Comparison of ENCODE assay signal across 23 cellular contexts in the genomic region with DNA sequence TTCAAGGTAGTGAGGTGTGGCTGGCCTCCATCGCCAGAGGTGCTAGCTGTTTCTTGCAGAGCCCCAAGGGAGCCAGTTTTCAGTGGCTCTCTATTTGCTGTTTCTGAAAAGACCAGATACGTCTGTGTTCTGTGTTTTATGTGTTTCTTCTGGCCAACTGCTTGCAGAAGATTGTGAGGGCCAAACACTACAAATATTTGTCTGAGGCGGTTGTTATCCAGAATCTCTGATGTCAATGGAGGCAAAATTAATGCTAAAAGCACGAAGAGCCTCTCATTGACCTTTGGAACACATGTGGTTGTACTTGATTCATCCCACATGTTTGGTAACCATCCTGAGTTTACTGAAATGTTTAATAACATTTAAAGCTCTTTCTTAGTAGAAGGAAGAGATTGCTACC.
A peak's percentile ranks its signal among the peaks of the same experiment; 100 is the strongest.
DNase-seq lines count a peak whose midpoint lies in the region; ATAC-seq, FAIRE-seq and TF ChIP-seq lines count a peak whose summit lies in the region.
"Had no signal": no experiment of that assay in that cellular context is flagged by ENCODE, and none has a peak within 500 bp of the region (broad histone marks: within the 10 kb centered on the region; RNA-seq: fewer than 3 reads in every experiment).

No MANE protein-coding gene starts in this region.

- POLR2A ChIA-PET in T-cell (lab: Charles Lee): no interaction called here

- peak; percentile 42 for ATAC-seq in Right ventricle myocardium inferior
- no peak for ATAC-seq in T-cell (replicated peaks in 1 of 4)
- ATAC-seq: activated CD4-positive, CD25-positive, alpha-beta regulatory T cell treated with anti-CD3 and anti-CD28 coated beads, Interleukin-2, amount 50 U/mL, for 24 hours; activated CD8-positive, alpha-beta memory T cell treated with anti-CD3 and anti-CD28 coated beads, Interleukin-2, amount 10 ng/mL, durations not matched to agents 7 days and 5 days; natural killer cell treated with Interleukin-12 subunit alpha and Interleukin-12 subunit beta and Interleukin-15 and Interleukin-18, amount 100 ng/mL, for 72 hours; stimulated activated memory B cell treated with anti-CD40 and anti-IgM and Interleukin-4, amounts not matched to agents 10 μg/mL and 1 μg/mL and 100 μg/mL, for 72 hours had no signal

- intact Hi-C loops in Right ventricle myocardium inferior (cut with DNase I): no loop called here
- intact Hi-C loops in cardiac septum (cut with DNase I): no loop called here

- H3K27me3 ChIP-seq in right atrium auricular region: no peaks in the 10 kb centered on the region
- H3K27me3 ChIP-seq: ascending aorta, SJCRH30 had no signal

- H3K4me3 ChIP-seq in right atrium auricular region: no peak overlapping the region
- H3K4me3 ChIP-seq: ascending aorta, coronary artery, prostate gland, SJCRH30 had no signal

- CTCF ChIA-PET in T-cell (lab: Charles Lee): no interaction called here

- no peaks in the 10 kb centered on the region for H3K4me1 ChIP-seq in right atrium auricular region
- H3K4me1 ChIP-seq: ascending aorta, prostate gland, SJCRH30 had no signal

- peak; percentile 80 for FAIRE-seq in endometrium (lab: Jason Lieb, UNC)
- FAIRE-seq: keratinocyte had no signal

- TF ChIP-seq CTCF in right atrium auricular region (IDR thresholded peaks at IDR 0.05): no peak

- no peaks in the 10 kb centered on the region for H3K36me3 Mint-ChIP-seq in T-cell
- H3K36me3 Mint-ChIP-seq: activated CD8-positive, alpha-beta memory T cell treated with anti-CD3 and anti-CD28 coated beads, Interleukin-2, amount 10 ng/mL, durations not matched to agents 7 days and 5 days; CD4-positive, alpha-beta memory T cell; IgD-negative memory B cell; natural killer cell treated with Interleukin-12 subunit alpha and Interleukin-12 subunit beta and Interleukin-15 and Interleukin-18, amount 100 ng/mL, for 72 hours; stimulated activated memory B cell treated with anti-CD40 and anti-IgM and Interleukin-4, amounts not matched to agents 10 μg/mL and 1 μg/mL and 100 μg/mL, for 72 hours; type B pancreatic cell had no signal

- no peak for DNase-seq in Right ventricle myocardium inferior (ENCODE audit: missing footprints)
- no peak for DNase-seq in cardiac septum (ENCODE audit: low spot score)
- DNase-seq in right atrium auricular region (ENCODE audit: low spot score): no peak
- DNase-seq in T-cell: no peak
- DNase-seq in NCI-H1105 treated with DMSO at 0.1 percent for 48 hours (lab: John Stamatoyannopoulos, UW): no peak
- DNase-seq in activated CD4-positive, alpha-beta T cell treated with anti-CD3 and anti-CD28 coated beads, Interleukin-2, amount 50 U/mL, for 48 hours: no peak
- DNase-seq in activated CD4-positive, alpha-beta T cell treated with anti-CD3 and anti-CD28 coated beads for 4 hours: no peak
- DNase-seq: activated CD8-positive, alpha-beta memory T cell treated with anti-CD3 and anti-CD28 coated beads, Interleukin-2, amount 10 ng/mL, durations not matched to agents 7 days and 5 days; activated gamma-delta T cell; CD4-positive, alpha-beta memory T cell; NCI-H1694 treated with DMSO at 0.1 percent for 48 hours; SJCRH30; T1000 had no signal

- H3K4me3 Mint-ChIP-seq in T-cell: no peak overlapping the region
- H3K4me3 Mint-ChIP-seq: activated CD8-positive, alpha-beta memory T cell treated with anti-CD3 and anti-CD28 coated beads, Interleukin-2, amount 10 ng/mL, durations not matched to agents 7 days and 5 days; CD4-positive, alpha-beta memory T cell; IgD-negative memory B cell; natural killer cell treated with Interleukin-12 subunit alpha and Interleukin-12 subunit beta and Interleukin-15 and Interleukin-18, amount 100 ng/mL, for 72 hours; stimulated activated memory B cell treated with anti-CD40 and anti-IgM and Interleukin-4, amounts not matched to agents 10 μg/mL and 1 μg/mL and 100 μg/mL, for 72 hours; type B pancreatic cell had no signal

- H3K27ac ChIP-seq in right atrium auricular region: peak overlapping the region; percentile 4 to 55
- H3K27ac ChIP-seq: ascending aorta, prostate gland, SJCRH30 had no signal

- H3K4me1 Mint-ChIP-seq in T-cell: peaks cover 5% of the 10 kb centered on the region in 3 donors
- H3K4me1 Mint-ChIP-seq: activated CD8-positive, alpha-beta memory T cell treated with anti-CD3 and anti-CD28 coated beads, Interleukin-2, amount 10 ng/mL, durations not matched to agents 7 days and 5 days had no signal

- no peaks in the 10 kb centered on the region for H3K9me3 ChIP-seq in right atrium auricular region
- H3K9me3 ChIP-seq: ascending aorta, prostate gland, SJCRH30 had no signal

- no peaks in the 10 kb centered on the region for H3K36me3 ChIP-seq in right atrium auricular region
- H3K36me3 ChIP-seq: ascending aorta, prostate gland, SJCRH30 had no signal

- H3K27me3 Mint-ChIP-seq in T-cell: peaks cover 0 to 8% of the 10 kb centered on the region in 2 donors
- H3K27me3 Mint-ChIP-seq: CD4-positive, alpha-beta memory T cell; IgD-negative memory B cell; stimulated activated memory B cell treated with anti-CD40 and anti-IgM and Interleukin-4, amounts not matched to agents 10 μg/mL and 1 μg/mL and 100 μg/mL, for 72 hours; type B pancreatic cell had no signal

- no peak overlapping the region for H3K27ac Mint-ChIP-seq in T-cell
- H3K27ac Mint-ChIP-seq: activated CD8-positive, alpha-beta memory T cell treated with anti-CD3 and anti-CD28 coated beads, Interleukin-2, amount 10 ng/mL, durations not matched to agents 7 days and 5 days; CD4-positive, alpha-beta memory T cell; IgD-negative memory B cell; natural killer cell treated with Interleukin-12 subunit alpha and Interleukin-12 subunit beta and Interleukin-15 and Interleukin-18, amount 100 ng/mL, for 72 hours; stimulated activated memory B cell treated with anti-CD40 and anti-IgM and Interleukin-4, amounts not matched to agents 10 μg/mL and 1 μg/mL and 100 μg/mL, for 72 hours; type B pancreatic cell had no signal

- H3K9me3 Mint-ChIP-seq in T-cell: no peaks in the 10 kb centered on the region
- H3K9me3 Mint-ChIP-seq: CD4-positive, alpha-beta memory T cell; IgD-negative memory B cell; natural killer cell treated with Interleukin-12 subunit alpha and Interleukin-12 subunit beta and Interleukin-15 and Interleukin-18, amount 100 ng/mL, for 72 hours; stimulated activated memory B cell treated with anti-CD40 and anti-IgM and Interleukin-4, amounts not matched to agents 10 μg/mL and 1 μg/mL and 100 μg/mL, for 72 hours had no signal
